In the genomic region with DNA sequence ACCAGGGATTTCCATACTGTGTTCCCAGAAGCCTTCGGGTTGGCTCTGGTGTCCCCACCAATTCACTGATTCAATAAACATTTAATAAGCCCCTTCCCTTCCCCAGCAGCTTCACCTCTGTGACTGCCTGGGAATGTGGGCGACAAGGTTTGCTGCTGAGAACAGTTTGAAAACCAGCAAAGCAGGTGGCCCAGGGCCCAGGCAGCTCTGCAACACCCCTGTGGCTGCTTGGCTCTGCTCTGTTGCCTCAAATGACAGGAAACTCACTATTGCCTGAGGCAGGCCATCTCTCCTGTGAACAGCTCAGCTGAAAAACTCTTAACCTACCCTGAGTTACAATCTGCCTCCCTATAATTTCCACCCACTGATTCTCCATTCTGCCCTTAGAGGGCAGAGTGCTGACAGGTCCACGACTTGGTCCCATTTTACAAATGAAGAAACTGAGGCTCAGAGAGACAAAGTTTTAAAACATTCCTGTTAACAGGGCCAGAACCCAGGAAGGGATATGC, we compare ENCODE assay signal across 10 cellular contexts. TPM values are rescaled to one million over a fixed set of nuclear protein-coding genes. Genes with fewer than 3 reads are reported as not detected.
DNase-seq lines count a peak whose midpoint lies in the region; ATAC-seq and TF ChIP-seq lines count a peak whose summit lies in the region.
"Had no signal": no experiment of that assay in that cellular context is flagged by ENCODE, and none has a peak within 500 bp of the region (broad histone marks: within the 10 kb centered on the region; RNA-seq: fewer than 3 reads in every experiment).

No MANE protein-coding gene starts in this region.

- H3K18ac ChIP-seq in mesendoderm (ENCODE audit: low read length) = no peak overlapping the region

- H3K4me3 ChIP-seq in HEK293 (ENCODE audit: low read depth, low read length) (no peak overlapping the region), mesendoderm (ENCODE audit: low read length) (no peak overlapping the region)
- H3K4me3 ChIP-seq: lung had no signal

- DNase-seq in ELR (ENCODE audit: low read depth) (peak; percentile 83), mesendoderm (peak; percentile 57), retina (no peak)
- DNase-seq in activated CD4-positive, alpha-beta memory T cell treated with anti-CD3 and anti-CD28 coated beads for 36 hours = peak; percentile 4
- no peak for DNase-seq in activated CD4-positive, alpha-beta T cell treated with anti-CD3 and anti-CD28 coated beads for 1 hour

- no peaks in the 10 kb centered on the region for H3K27me3 Mint-ChIP-seq in activated CD4-positive, alpha-beta memory T cell treated with anti-CD3 and anti-CD28 coated beads for 36 hours

- H3K23ac ChIP-seq in mesendoderm (ENCODE audit: low read length) = no peak overlapping the region

- CTCF ChIA-PET in HEK293 (lab: Yijun Ruan, JAX) = interaction anchor here (0.6 to 1.9 kb wide), 9 partner anchors 11 to 89 kb away, joined by 3 to 8 read pairs (median 3); no protein-coding TSS in a partner anchor
- CTCF ChIA-PET in activated CD4-positive, alpha-beta memory T cell treated with anti-CD3 and anti-CD28 coated beads for 36 hours (lab: Charles Lee) = interaction anchor here (0.8 to 2.1 kb wide), 7 partner anchors 12 to 66 kb away, joined by 3 to 4 read pairs (median 3); no protein-coding TSS in a partner anchor

- H3K79me1 ChIP-seq in mesendoderm (ENCODE audit: low read length) = no peaks in the 10 kb centered on the region

- ATAC-seq in HG03521 (IDR thresholded peaks at IDR 0.05; ENCODE audit: unreplicated experiment) (no peak), HG03571 (IDR thresholded peaks at IDR 0.05; ENCODE audit: unreplicated experiment) (no peak)

- peak overlapping the region; percentile 100 for H3K27ac Mint-ChIP-seq in activated CD4-positive, alpha-beta memory T cell treated with anti-CD3 and anti-CD28 coated beads for 36 hours

- intact Hi-C loops in activated CD4-positive, alpha-beta memory T cell treated with anti-CD3 and anti-CD28 coated beads for 36 hours (cut with micrococcal nuclease) = no loop called here

- POLR2A ChIA-PET in HEK293 (lab: Yijun Ruan, JAX) = interaction anchor here (0.9 kb wide), 1 partner anchor 117 kb away, joined by 9 read pairs; a partner anchor contains a TSS
- POLR2A ChIA-PET in activated CD4-positive, alpha-beta memory T cell treated with anti-CD3 and anti-CD28 coated beads for 36 hours (lab: Charles Lee) = interaction anchor here (1.2 to 1.3 kb wide), 2 partner anchors 10 to 18 kb away, joined by 3 to 4 read pairs; a partner anchor contains a TSS

- H3K4me1 ChIP-seq in HEK293 (ENCODE audit: control insufficient read depth, insufficient read depth, low read length) = no peaks in the 10 kb centered on the region
- H3K4me1 ChIP-seq in mesendoderm (ENCODE audit: control insufficient read depth, low read depth, low read length) = no peaks in the 10 kb centered on the region

- no peak overlapping the region for H3K4me2 ChIP-seq in mesendoderm (ENCODE audit: low read length)

- no peak overlapping the region for H4K8ac ChIP-seq in mesendoderm (ENCODE audit: low read depth, low read length)

- no peak overlapping the region for H2BK5ac ChIP-seq in mesendoderm (ENCODE audit: low read length)

- WGBS in mesendoderm (ENCODE audit: extremely low coverage, insufficient coverage, low lambda C conversion rate) = no CpG with 5 or more reads among the region's 3 CpGs

- peaks cover 62% of the 10 kb centered on the region for H3K4me1 Mint-ChIP-seq in activated CD4-positive, alpha-beta memory T cell treated with anti-CD3 and anti-CD28 coated beads for 36 hours (ENCODE audit: low read depth)

- H3K9ac ChIP-seq in mesendoderm (ENCODE audit: low read length) = no peak overlapping the region

- H3K9me3 Mint-ChIP-seq in activated CD4-positive, alpha-beta memory T cell treated with anti-CD3 and anti-CD28 coated beads for 36 hours = no peaks in the 10 kb centered on the region
- H3K9me3 Mint-ChIP-seq: brain had no signal

- no peak overlapping the region for H2BK15ac ChIP-seq in mesendoderm (replicated peaks; ENCODE audit: low read depth)

- no peaks in the 10 kb centered on the region for H3K79me2 ChIP-seq in mesendoderm (ENCODE audit: control insufficient read depth, insufficient read depth, low read length)

- H3K9me3 ChIP-seq in HEK293 (ENCODE audit: control insufficient read depth, insufficient read depth, low read depth, low read length) = no peaks in the 10 kb centered on the region

- no peak overlapping the region for H3K27ac ChIP-seq in HEK293 (ENCODE audit: extremely low read depth, low read depth, low read length)
- H3K27ac ChIP-seq in mesendoderm (ENCODE audit: low read depth, low read length) = no peak overlapping the region

- no peak overlapping the region for H4K5ac ChIP-seq in mesendoderm (ENCODE audit: low read length)

- H3K4me3 Mint-ChIP-seq in activated CD4-positive, alpha-beta memory T cell treated with anti-CD3 and anti-CD28 coated beads for 36 hours = no peak overlapping the region
- H3K4me3 Mint-ChIP-seq: brain had no signal

- no peak overlapping the region for H3K4ac ChIP-seq in mesendoderm (ENCODE audit: low read depth, low read length)

- H3K56ac ChIP-seq in mesendoderm (ENCODE audit: low read length) = no peak overlapping the region

- H3K36me3 Mint-ChIP-seq in activated CD4-positive, alpha-beta memory T cell treated with anti-CD3 and anti-CD28 coated beads for 36 hours = peaks cover 40% of the 10 kb centered on the region

- H3K36me3 ChIP-seq in HEK293 (ENCODE audit: control insufficient read depth in 2 of 2, insufficient read depth in 1 of 2, low read length in 2 of 2) (no peaks in the 10 kb centered on the region), mesendoderm (ENCODE audit: control insufficient read depth, insufficient read depth, low read length) (no peaks in the 10 kb centered on the region)

- no peaks in the 10 kb centered on the region for H3K27me3 ChIP-seq in mesendoderm (ENCODE audit: insufficient read depth, low read length, poor library complexity)

- no peak overlapping the region for H2BK120ac ChIP-seq in mesendoderm (ENCODE audit: low read depth, low read length)

- no peak for TF ChIP-seq CTCF in HEK293 (tag by site-specific recombination; IDR thresholded peaks at IDR 0.05)

- H2AK5ac ChIP-seq in mesendoderm (ENCODE audit: low read length) = no peak overlapping the region

TF ChIP-seq in HEK293, 187 proteins besides CTCF, POLR2A, EP300 and RAD21 (continues in another document):
- TF ChIP-seq ZNF16 (tag by site-specific recombination; IDR thresholded peaks at IDR 0.05; ENCODE audit: low read depth) (no peak), KLF1 (tag by site-specific recombination; IDR thresholded peaks at IDR 0.05) (no peak), ZNF76 (tag by site-specific recombination; IDR thresholded peaks at IDR 0.05; ENCODE audit: borderline replicate concordance, low read depth) (no peak), ZNF785 (tag by site-specific recombination; IDR thresholded peaks at IDR 0.05) (no peak), ZNF660 (tag by site-specific recombination; IDR thresholded peaks at IDR 0.05) (peak; percentile 47; the same call in 1 of the 2 replicates), RBAK (tag by site-specific recombination; IDR thresholded peaks at IDR 0.05) (no peak), MZF1 (tag by site-specific recombination; IDR thresholded peaks at IDR 0.05; ENCODE audit: borderline replicate concordance) (no peak), ZNF521 (tag by site-specific recombination; IDR thresholded peaks at IDR 0.05) (no peak), ZIC2 (tag by site-specific recombination; IDR thresholded peaks at IDR 0.05) (0 out of 2 replicates have a peak, but pooled peaks have one; percentile 16)
- TF ChIP-seq, protein P1, sequence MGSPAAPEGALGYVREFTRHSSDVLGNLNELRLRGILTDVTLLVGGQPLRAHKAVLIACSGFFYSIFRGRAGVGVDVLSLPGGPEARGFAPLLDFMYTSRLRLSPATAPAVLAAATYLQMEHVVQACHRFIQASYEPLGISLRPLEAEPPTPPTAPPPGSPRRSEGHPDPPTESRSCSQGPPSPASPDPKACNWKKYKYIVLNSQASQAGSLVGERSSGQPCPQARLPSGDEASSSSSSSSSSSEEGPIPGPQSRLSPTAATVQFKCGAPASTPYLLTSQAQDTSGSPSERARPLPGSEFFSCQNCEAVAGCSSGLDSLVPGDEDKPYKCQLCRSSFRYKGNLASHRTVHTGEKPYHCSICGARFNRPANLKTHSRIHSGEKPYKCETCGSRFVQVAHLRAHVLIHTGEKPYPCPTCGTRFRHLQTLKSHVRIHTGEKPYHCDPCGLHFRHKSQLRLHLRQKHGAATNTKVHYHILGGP (tag by site-specific recombination; IDR thresholded peaks at IDR 0.05) = no peak

RNA-seq across cellular contexts. Expression of a gene that starts 10.5 kb away (rescaled TPM):
- 10 to 100 TPM; 30.5 to 33.0 TPM for total RNA-seq in activated CD4-positive, alpha-beta memory T cell treated with anti-CD3 and anti-CD28 coated beads for 36 hours
- 1.1 TPM for polyA plus RNA-seq in mesendoderm (2013, experiment 1 of 2)
- 1.3 TPM for polyA plus RNA-seq in mesendoderm (2013, experiment 2 of 2)

RNA-seq across cellular contexts. Expression of a gene that starts 57.3 kb away (rescaled TPM):
- total RNA-seq in activated CD4-positive, alpha-beta memory T cell treated with anti-CD3 and anti-CD28 coated beads for 36 hours = under 1 TPM; 0.19 to 0.31 TPM
- 0.01 TPM for polyA plus RNA-seq in mesendoderm (2013, experiment 1 of 2)
- not detected for polyA plus RNA-seq in mesendoderm (2013, experiment 2 of 2)

Comparison
In these comparisons a context has a peak if more than half of its experiments do, and no peak if none do; other contexts are left out.
1. DNase-seq: peak in ELR (single experiment), activated CD4-positive, alpha-beta memory T cell treated with anti-CD3 and anti-CD28 coated beads for 36 hours (single experiment) and mesendoderm (single experiment); none in activated CD4-positive, alpha-beta T cell treated with anti-CD3 and anti-CD28 coated beads for 1 hour (single experiment) and retina (single experiment).